In the genomic region with DNA sequence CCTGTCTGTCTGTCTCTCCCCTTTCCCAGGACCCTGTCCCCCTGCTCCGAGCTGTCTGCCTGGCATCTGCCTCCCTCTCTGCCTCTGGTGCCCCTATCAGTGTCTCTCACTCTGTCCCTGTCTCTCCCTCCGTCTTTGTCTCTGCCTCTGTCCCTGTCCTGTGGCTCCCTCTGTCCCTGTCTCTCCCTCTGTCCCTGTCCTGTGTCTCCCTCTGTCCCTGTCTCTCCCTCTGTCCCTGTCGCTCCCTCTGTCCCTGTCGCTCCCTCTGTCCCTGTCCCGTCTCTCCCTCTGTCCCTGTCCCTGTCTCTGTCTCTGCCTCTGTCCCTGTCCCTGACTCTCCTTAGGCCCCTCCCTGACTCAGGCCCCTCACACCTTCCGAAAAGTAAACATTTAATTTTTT, we compare ENCODE assay signal across 22 cellular contexts.
DNase-seq lines count a peak whose midpoint lies in the region; ATAC-seq and TF ChIP-seq lines count a peak whose summit lies in the region.
"Had no signal": no experiment of that assay in that cellular context is flagged by ENCODE, and none has a peak within 500 bp of the region (broad histone marks: within the 10 kb centered on the region; RNA-seq: fewer than 3 reads in every experiment).

No MANE protein-coding gene starts in this region.

- H3K4me3 ChIP-seq in iPS-18a (ENCODE audit: low read length) = peak overlapping the region; percentile 37
- H3K4me3 ChIP-seq: BLaER1, heart right ventricle, PC-9, thoracic aorta had no signal

- no peak for ATAC-seq in activated T-cell treated with anti-CD3 and anti-CD28 coated beads, Interleukin-2, amount 50 U/mL, for 4 hours

- no peak for TF ChIP-seq CTCF in type B pancreatic cell (conservative IDR thresholded peaks at IDR 0.05)

- H3K27ac Mint-ChIP-seq in activated T-cell treated with anti-CD3 and anti-CD28 coated beads, Interleukin-2, amount 50 U/mL, for 24 hours = no peak overlapping the region
- no peak overlapping the region for H3K27ac Mint-ChIP-seq in type B pancreatic cell
- H3K27ac Mint-ChIP-seq: activated naive CD8-positive, alpha-beta T cell treated with anti-CD3 and anti-CD28 coated beads, Interleukin-2, amount 10 ng/mL, durations not matched to agents 7 days and 5 days; stimulated activated memory B cell treated with anti-CD40 and anti-IgM and Interleukin-4, amounts not matched to agents 10 μg/mL and 1 μg/mL and 100 μg/mL, for 72 hours; T-cell had no signal

- peaks cover 81% of the 10 kb centered on the region for H3K27me3 ChIP-seq in iPS-18a (ENCODE audit: control insufficient read depth, insufficient read depth, low read length)

- no peaks in the 10 kb centered on the region for H3K9me3 Mint-ChIP-seq in activated T-cell treated with anti-CD3 and anti-CD28 coated beads, Interleukin-2, amount 50 U/mL, for 4 hours
- H3K9me3 Mint-ChIP-seq in activated T-cell treated with anti-CD3 and anti-CD28 coated beads, Interleukin-2, amount 50 U/mL, for 24 hours = no peaks in the 10 kb centered on the region
- no peaks in the 10 kb centered on the region for H3K9me3 Mint-ChIP-seq in type B pancreatic cell
- H3K9me3 Mint-ChIP-seq: activated naive CD8-positive, alpha-beta T cell treated with anti-CD3 and anti-CD28 coated beads, Interleukin-2, amount 10 ng/mL, durations not matched to agents 7 days and 5 days; stimulated activated memory B cell treated with anti-CD40 and anti-IgM and Interleukin-4, amounts not matched to agents 10 μg/mL and 1 μg/mL and 100 μg/mL, for 72 hours; T-cell had no signal

- no peaks in the 10 kb centered on the region for H3K9me3 ChIP-seq in iPS-18a (ENCODE audit: control insufficient read depth, low read depth, low read length)
- H3K9me3 ChIP-seq: BLaER1, heart right ventricle, thoracic aorta had no signal

- H3K4me3 Mint-ChIP-seq in activated T-cell treated with anti-CD3 and anti-CD28 coated beads, Interleukin-2, amount 50 U/mL, for 4 hours = peak overlapping the region; percentile 12
- no peak overlapping the region for H3K4me3 Mint-ChIP-seq in activated T-cell treated with anti-CD3 and anti-CD28 coated beads, Interleukin-2, amount 50 U/mL, for 24 hours
- peak overlapping the region; percentile 45 for H3K4me3 Mint-ChIP-seq in type B pancreatic cell

- H3K4me1 Mint-ChIP-seq in activated T-cell treated with anti-CD3 and anti-CD28 coated beads, Interleukin-2, amount 50 U/mL, for 4 hours (ENCODE audit: low read depth) = peaks cover 6% of the 10 kb centered on the region
- peaks cover 5% of the 10 kb centered on the region for H3K4me1 Mint-ChIP-seq in activated T-cell treated with anti-CD3 and anti-CD28 coated beads, Interleukin-2, amount 50 U/mL, for 24 hours (ENCODE audit: low read depth)
- no peaks in the 10 kb centered on the region for H3K4me1 Mint-ChIP-seq in type B pancreatic cell (ENCODE audit: unreplicated experiment)

- no peak for DNase-seq in activated T-cell treated with anti-CD3 and anti-CD28 coated beads, Interleukin-2, amount 50 U/mL, for 4 hours
- DNase-seq in activated T-cell treated with anti-CD3 and anti-CD28 coated beads, Interleukin-2, amount 50 U/mL, for 24 hours = no peak
- peak; percentile 37 for DNase-seq in OCI-M1 (lab: John Stamatoyannopoulos, UW)
- no peak for DNase-seq in type B pancreatic cell (ENCODE audit: extremely low spot score, unreplicated experiment)
- DNase-seq in GM19240 (ENCODE audit: insufficient read length, low spot score) = no peak
- DNase-seq in midbrain (lab: John Stamatoyannopoulos, UW) = no peak
- no peak for DNase-seq in NCI-H526 treated with DMSO at 0.1 percent for 48 hours (lab: John Stamatoyannopoulos, UW)
- DNase-seq: cerebellar nuclear complex, HCEC 1CT, Kasumi-1, NCI-H1048, NCI-H1930, PC-9, SIG-M5 had no signal

- no peaks in the 10 kb centered on the region for H3K36me3 Mint-ChIP-seq in activated T-cell treated with anti-CD3 and anti-CD28 coated beads, Interleukin-2, amount 50 U/mL, for 4 hours (ENCODE audit: insufficient read depth)
- no peaks in the 10 kb centered on the region for H3K36me3 Mint-ChIP-seq in activated T-cell treated with anti-CD3 and anti-CD28 coated beads, Interleukin-2, amount 50 U/mL, for 24 hours (ENCODE audit: low read depth)
- H3K36me3 Mint-ChIP-seq in type B pancreatic cell = no peaks in the 10 kb centered on the region
- H3K36me3 Mint-ChIP-seq: activated naive CD8-positive, alpha-beta T cell treated with anti-CD3 and anti-CD28 coated beads, Interleukin-2, amount 10 ng/mL, durations not matched to agents 7 days and 5 days; stimulated activated memory B cell treated with anti-CD40 and anti-IgM and Interleukin-4, amounts not matched to agents 10 μg/mL and 1 μg/mL and 100 μg/mL, for 72 hours; T-cell had no signal

- H3K4me1 ChIP-seq in iPS-18a (ENCODE audit: control insufficient read depth, low read depth, low read length) = peaks cover 8% of the 10 kb centered on the region
- H3K4me1 ChIP-seq: BLaER1, heart right ventricle had no signal

- H3K27ac ChIP-seq in iPS-18a (ENCODE audit: low read length) = no peak overlapping the region
- H3K27ac ChIP-seq: BLaER1, heart right ventricle, PC-9, thoracic aorta, VCaP had no signal

- H3K27me3 Mint-ChIP-seq in activated T-cell treated with anti-CD3 and anti-CD28 coated beads, Interleukin-2, amount 50 U/mL, for 4 hours (ENCODE audit: low read depth) = peaks cover 64% of the 10 kb centered on the region
- H3K27me3 Mint-ChIP-seq in activated T-cell treated with anti-CD3 and anti-CD28 coated beads, Interleukin-2, amount 50 U/mL, for 24 hours = peaks cover 83% of the 10 kb centered on the region
- H3K27me3 Mint-ChIP-seq in type B pancreatic cell = peaks cover 87% of the 10 kb centered on the region

- H3K36me3 ChIP-seq in iPS-18a (ENCODE audit: control insufficient read depth, low read depth, low read length) = no peaks in the 10 kb centered on the region
- H3K36me3 ChIP-seq: BLaER1, heart right ventricle, thoracic aorta had no signal

- no peak overlapping the region for H3K9ac ChIP-seq in iPS-18a (ENCODE audit: low read length)
- H3K9ac ChIP-seq: BLaER1 had no signal
